15 cellular contexts compared by ENCODE assay signal in genomic region chrX:102246893-102247292, GRCh38. TPM values are rescaled to one million over a fixed set of nuclear protein-coding genes. Genes with fewer than 3 reads are reported as not detected.
"Had no signal": no experiment of that assay in that cellular context is flagged by ENCODE, and none has a peak within 500 bp of the region (broad histone marks: within the 10 kb centered on the region; RNA-seq: fewer than 3 reads in every experiment).

Gene NXF2 (plus strand): TSS chrX:102247167. CDS start chrX:102307079, 59,912 bp downstream.

RNA-seq across cellular contexts. Expression of gene NXF2, which starts in this region (rescaled TPM):
- total RNA-seq: stomach, subcutaneous adipose tissue, suprapubic skin, temporal lobe, thoracic aorta, thyroid gland, tibial nerve, transverse colon, upper lobe of left lung, upper lobe of right lung, ureter, urinary bladder, uterus, vagina had no signal
- polyA plus RNA-seq: stomach, thymus, urinary bladder had no signal
